1 cellular context compared by ENCODE assay signal in genomic region chr15:97940993-97941392, GRCh38.
TF ChIP-seq lines count a peak whose summit lies in the region.

No MANE protein-coding gene starts in this region.

TF ChIP-seq in HepG2, 621 proteins besides CTCF, POLR2A, EP300 and RAD21 (continued from another document):
- TF ChIP-seq ARID5B (CRISPR knock-in tag; IDR thresholded peaks at IDR 0.05) (0 out of 2 replicates have a peak, but pooled peaks have one; percentile 35), HNRNPH1 (optimal IDR thresholded peaks at IDR 0.05; ENCODE audit: low read depth, low read length) (no peak)
